Comparison of ENCODE assay signal across 18 cellular contexts in the genomic region with DNA sequence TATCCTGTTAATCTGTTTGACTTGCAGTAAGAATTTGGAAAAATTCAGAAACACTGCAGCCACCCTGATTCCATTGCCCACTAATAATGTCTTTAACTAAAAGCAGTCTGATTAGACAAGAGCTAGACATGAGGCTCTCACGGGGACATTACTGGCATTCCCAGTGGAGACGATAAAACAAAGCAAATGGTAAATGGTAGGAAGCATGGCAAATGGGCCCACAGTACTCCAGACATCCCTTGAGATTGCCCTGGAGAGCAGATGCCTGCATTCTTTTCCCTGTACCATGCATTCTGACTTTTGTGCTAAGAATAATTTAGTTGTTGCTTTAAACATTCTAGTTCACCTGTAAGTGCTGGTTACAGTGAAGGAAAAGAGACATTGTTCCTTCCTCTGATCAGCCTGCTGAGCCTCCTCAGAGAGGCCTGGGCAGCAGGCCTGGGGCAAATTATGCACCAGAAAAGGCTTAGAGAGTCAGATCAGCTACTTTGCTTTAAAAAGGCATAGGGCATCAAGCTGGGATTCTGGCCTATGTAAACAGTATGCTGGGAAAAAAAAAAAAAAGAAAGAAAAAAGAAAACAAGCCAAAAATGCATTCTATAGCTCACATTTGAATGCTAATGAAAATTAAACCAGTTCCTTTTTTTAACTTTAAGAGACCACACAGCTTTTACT.
A peak's percentile ranks its signal among the peaks of the same experiment; 100 is the strongest.
DNase-seq lines count a peak whose midpoint lies in the region; ATAC-seq and TF ChIP-seq lines count a peak whose summit lies in the region.
"Had no signal": no experiment of that assay in that cellular context is flagged by ENCODE, and none has a peak within 500 bp of the region (broad histone marks: within the 10 kb centered on the region; RNA-seq: fewer than 3 reads in every experiment).

No MANE protein-coding gene starts in this region.

- no peak overlapping the region for H3K4ac ChIP-seq in mesenchymal stem cell (ENCODE audit: low read depth in 1 of 2, low read length in 2 of 2)

- no peak overlapping the region for H2BK120ac ChIP-seq in mesenchymal stem cell (ENCODE audit: low read depth, low read length)

- H3F3A ChIP-seq in GM23338 (replicated peaks; ENCODE audit: low read depth): peaks cover 10% of the 10 kb centered on the region; the same call in 1 of the 2 replicates

- H2BK12ac ChIP-seq in mesenchymal stem cell (ENCODE audit: low read length in 2 of 2): no peak overlapping the region

- H3K36me3 Mint-ChIP-seq in GM23338 (ENCODE audit: low read depth) (peaks cover 28% of the 10 kb centered on the region), glutamatergic neuron (ENCODE audit: unreplicated experiment) (peaks cover 9% of the 10 kb centered on the region)
- H3K36me3 Mint-ChIP-seq: CD8-positive, alpha-beta T cell had no signal

- H2BK15ac ChIP-seq in mesenchymal stem cell (ENCODE audit: low read depth, poor library complexity, severe bottlenecking): no peak overlapping the region

- no peak overlapping the region for H3K23ac ChIP-seq in mesenchymal stem cell (ENCODE audit: low read length in 2 of 2)

- no peak overlapping the region for H3K9ac ChIP-seq in NT2/D1 (ENCODE audit: insufficient read length, low read depth)
- H3K9ac ChIP-seq in iPS-20b (ENCODE audit: low read depth, low read length): peak overlapping the region; percentile 46
- H3K9ac ChIP-seq in mesenchymal stem cell (ENCODE audit: low read length): no peak overlapping the region
- H3K9ac ChIP-seq: BLaER1 treated with 17β-estradiol and CSF1 and Interleukin-3, amounts not matched to agents 10 nM and 100 nM had no signal

- no peak overlapping the region for H2BK5ac ChIP-seq in mesenchymal stem cell (ENCODE audit: low read depth, low read length, poor library complexity, severe bottlenecking)

- H3K4me2 ChIP-seq in GM23338: peak overlapping the region; percentile 19
- no peak overlapping the region for H3K4me2 ChIP-seq in mesenchymal stem cell (ENCODE audit: low read length, poor library complexity, severe bottlenecking)
- H3K4me2 ChIP-seq: BLaER1 treated with 17β-estradiol and CSF1 and Interleukin-3, amounts not matched to agents 10 nM and 100 nM had no signal

- peaks cover 9% of the 10 kb centered on the region; the same call in 1 of the 2 replicates for H3K27me3 ChIP-seq in GM23338 (ENCODE audit: insufficient read depth)
- no peaks in the 10 kb centered on the region for H3K27me3 ChIP-seq in NT2/D1 (ENCODE audit: insufficient read depth, insufficient read length)
- no peaks in the 10 kb centered on the region for H3K27me3 ChIP-seq in iPS-20b (ENCODE audit: insufficient read depth, low read length)
- no peaks in the 10 kb centered on the region for H3K27me3 ChIP-seq in mesenchymal stem cell (ENCODE audit: control insufficient read depth in 1 of 2, insufficient read depth in 1 of 2, low read length in 2 of 2)
- H3K27me3 ChIP-seq: BLaER1 treated with 17β-estradiol and CSF1 and Interleukin-3, amounts not matched to agents 10 nM and 100 nM had no signal

- peaks cover 24% of the 10 kb centered on the region for H3K9me2 ChIP-seq in GM23338 (ENCODE audit: insufficient read depth)

- DNase-seq in GM23338 (ENCODE audit: low spot score): peak; percentile 53
- DNase-seq in NT2/D1 (ENCODE audit: low read depth, low spot score): peak; percentile 73
- peak; percentile 45 for DNase-seq in glutamatergic neuron
- no peak for DNase-seq in mesenchymal stem cell
- no peak for DNase-seq in coronary artery (ENCODE audit: low spot score)
- DNase-seq in HuH-7 (ENCODE audit: low spot score): no peak
- DNase-seq in DMS79 (lab: John Stamatoyannopoulos, UW): no peak
- DNase-seq: 8988T; Calu3; CD8-positive, alpha-beta T cell; DMS53; GDM1; HCEC 1CT; KBM-7 had no signal

- H3K4me1 ChIP-seq in GM23338 (ENCODE audit: insufficient read depth) (peaks cover 31% of the 10 kb centered on the region), NT2/D1 (ENCODE audit: insufficient read depth, insufficient read length) (peaks cover 7% of the 10 kb centered on the region), iPS-20b (ENCODE audit: insufficient read depth, low read length) (peaks cover 24% of the 10 kb centered on the region), mesenchymal stem cell (ENCODE audit: control insufficient read depth, insufficient read depth, low read depth, low read length) (no peaks in the 10 kb centered on the region)
- H3K4me1 ChIP-seq: BLaER1 treated with 17β-estradiol and CSF1 and Interleukin-3, amounts not matched to agents 10 nM and 100 nM had no signal

- H3K27ac Mint-ChIP-seq in GM23338: no peak overlapping the region
- peak overlapping the region; percentile 69 for H3K27ac Mint-ChIP-seq in glutamatergic neuron (ENCODE audit: unreplicated experiment)
- H3K27ac Mint-ChIP-seq: B cell; CD8-positive, alpha-beta T cell; IgD-negative memory B cell had no signal

- H3K36me3 ChIP-seq in GM23338 (ENCODE audit: insufficient read depth): peaks cover 9% of the 10 kb centered on the region; the same call in 1 of the 2 replicates
- no peaks in the 10 kb centered on the region for H3K36me3 ChIP-seq in NT2/D1 (ENCODE audit: insufficient read depth, insufficient read length, low read length)
- 0 out of 2 replicates have a peak, but pooled peaks cover 8% of the 10 kb centered on the region for H3K36me3 ChIP-seq in iPS-20b (ENCODE audit: insufficient read depth, low read depth, low read length)
- no peaks in the 10 kb centered on the region for H3K36me3 ChIP-seq in mesenchymal stem cell (ENCODE audit: control insufficient read depth in 1 of 2, insufficient read depth in 2 of 2, low read depth in 1 of 2, low read length in 2 of 2)
- H3K36me3 ChIP-seq: BLaER1 treated with 17β-estradiol and CSF1 and Interleukin-3, amounts not matched to agents 10 nM and 100 nM had no signal

- ATAC-seq in GM23338: peak; percentile 93
- ATAC-seq: CD8-positive, alpha-beta T cell had no signal

- H3K27me3 Mint-ChIP-seq in GM23338 (ENCODE audit: insufficient read depth, low read depth, poor library complexity) (peaks cover 13% of the 10 kb centered on the region), glutamatergic neuron (ENCODE audit: unreplicated experiment) (no peaks in the 10 kb centered on the region)
- H3K27me3 Mint-ChIP-seq: B cell, IgD-negative memory B cell had no signal

- H4K20me1 ChIP-seq in GM23338 (replicated peaks; ENCODE audit: insufficient read depth): no peaks in the 10 kb centered on the region
- H4K20me1 ChIP-seq: BLaER1 treated with 17β-estradiol and CSF1 and Interleukin-3, amounts not matched to agents 10 nM and 100 nM had no signal

- H3K79me1 ChIP-seq in mesenchymal stem cell (replicated peaks; ENCODE audit: low read length, poor library complexity, severe bottlenecking): no peaks in the 10 kb centered on the region

- H3K4me3 ChIP-seq in GM23338 (0 out of 2 replicates have a peak overlapping the region, but pooled peaks have one; percentile 5), NT2/D1 (ENCODE audit: insufficient read length, low read depth) (no peak overlapping the region), iPS-20b (ENCODE audit: low read length) (no peak overlapping the region), mesenchymal stem cell (ENCODE audit: insufficient read depth in 1 of 2, low read depth in 1 of 2, low read length in 2 of 2) (no peak overlapping the region), coronary artery (no peak overlapping the region)
- H3K4me3 ChIP-seq: BLaER1 treated with 17β-estradiol and CSF1 and Interleukin-3, amounts not matched to agents 10 nM and 100 nM had no signal

- peaks cover 21% of the 10 kb centered on the region for H3K4me1 Mint-ChIP-seq in GM23338
- peaks cover 8% of the 10 kb centered on the region for H3K4me1 Mint-ChIP-seq in glutamatergic neuron (ENCODE audit: low read depth, unreplicated experiment)
- H3K4me1 Mint-ChIP-seq: B cell had no signal

- H3K9me3 Mint-ChIP-seq in GM23338: peaks cover 28% of the 10 kb centered on the region
- peaks cover 6% of the 10 kb centered on the region for H3K9me3 Mint-ChIP-seq in glutamatergic neuron (ENCODE audit: unreplicated experiment)

- H4K91ac ChIP-seq in mesenchymal stem cell (ENCODE audit: low read length): no peak overlapping the region

- 70% methylated on average over 2 of the region's 2 CpGs for WGBS in mesenchymal stem cell

- TF ChIP-seq CTCF in GM23338 (conservative IDR thresholded peaks at IDR 0.05; ENCODE audit: low read depth in 2 of 2) (no peak), glutamatergic neuron (IDR thresholded peaks at IDR 0.05; ENCODE audit: partially characterized antibody, unreplicated experiment) (no peak), coronary artery (IDR thresholded peaks at IDR 0.05) (no peak)

- peak overlapping the region; percentile 24; the same call in 1 of the 2 replicates for H3K27ac ChIP-seq in GM23338 (ENCODE audit: low read depth)
- peak overlapping the region; percentile 21 for H3K27ac ChIP-seq in iPS-20b (ENCODE audit: low read length)
- no peak overlapping the region for H3K27ac ChIP-seq in mesenchymal stem cell (ENCODE audit: low read length, poor library complexity, severe bottlenecking)
- H3K27ac ChIP-seq in coronary artery: no peak overlapping the region
- H3K27ac ChIP-seq: BLaER1 treated with 17β-estradiol and CSF1 and Interleukin-3, amounts not matched to agents 10 nM and 100 nM had no signal

- H3K14ac ChIP-seq in mesenchymal stem cell (ENCODE audit: low read length in 2 of 2): no peak overlapping the region

- no peak overlapping the region for H2AK5ac ChIP-seq in mesenchymal stem cell (ENCODE audit: low read length, severe bottlenecking)

- no peak overlapping the region for H3K18ac ChIP-seq in mesenchymal stem cell (ENCODE audit: low read depth in 1 of 2, low read length in 2 of 2)

- H3K9me3 ChIP-seq in NT2/D1 (ENCODE audit: insufficient read depth, low read length): peaks cover 48% of the 10 kb centered on the region
- H3K9me3 ChIP-seq in iPS-20b (ENCODE audit: insufficient read depth, low read depth, low read length): peaks cover 22% of the 10 kb centered on the region
- H3K9me3 ChIP-seq in mesenchymal stem cell (ENCODE audit: control insufficient read depth, low read length): peaks cover 22% of the 10 kb centered on the region

- H3K4me3 Mint-ChIP-seq in GM23338 (no peak overlapping the region), glutamatergic neuron (ENCODE audit: unreplicated experiment) (no peak overlapping the region)
- H3K4me3 Mint-ChIP-seq: B cell; CD8-positive, alpha-beta T cell; IgD-negative memory B cell had no signal

- H3K79me2 ChIP-seq in GM23338 (replicated peaks; ENCODE audit: insufficient read depth): no peaks in the 10 kb centered on the region

- no peak overlapping the region for H2AFZ ChIP-seq in GM23338
- no peak overlapping the region for H2AFZ ChIP-seq in mesenchymal stem cell (ENCODE audit: low read depth, low read length)

- no peak overlapping the region for H4K8ac ChIP-seq in mesenchymal stem cell (ENCODE audit: low read length)

TF ChIP-seq in GM23338, 12 proteins besides CTCF, POLR2A, EP300 and RAD21 (continues in another document):
- TF ChIP-seq EZH2phosphoT487 (IDR thresholded peaks at IDR 0.05; ENCODE audit: unreplicated experiment) (no peak), CREB1 (CRISPR knock-in tag; IDR thresholded peaks at IDR 0.05; ENCODE audit: low read depth) (no peak), EZH2 (IDR thresholded peaks at IDR 0.05; ENCODE audit: low read depth, unreplicated experiment) (no peak)

Comparison
In these comparisons a context has a peak if more than half of its experiments do, and no peak if none do; other contexts are left out.
1. DNase-seq: peak in GM23338 (single experiment), NT2/D1 (single experiment) and glutamatergic neuron (single experiment); none in mesenchymal stem cell (single experiment), coronary artery (single experiment), HuH-7 (single experiment) and DMS79 (single experiment).
2. H3K27ac ChIP-seq: peak in GM23338 (single experiment) and iPS-20b (single experiment); none in mesenchymal stem cell (single experiment) and coronary artery (0 of 2).